10 cellular contexts compared by ENCODE assay signal in the genomic region with DNA sequence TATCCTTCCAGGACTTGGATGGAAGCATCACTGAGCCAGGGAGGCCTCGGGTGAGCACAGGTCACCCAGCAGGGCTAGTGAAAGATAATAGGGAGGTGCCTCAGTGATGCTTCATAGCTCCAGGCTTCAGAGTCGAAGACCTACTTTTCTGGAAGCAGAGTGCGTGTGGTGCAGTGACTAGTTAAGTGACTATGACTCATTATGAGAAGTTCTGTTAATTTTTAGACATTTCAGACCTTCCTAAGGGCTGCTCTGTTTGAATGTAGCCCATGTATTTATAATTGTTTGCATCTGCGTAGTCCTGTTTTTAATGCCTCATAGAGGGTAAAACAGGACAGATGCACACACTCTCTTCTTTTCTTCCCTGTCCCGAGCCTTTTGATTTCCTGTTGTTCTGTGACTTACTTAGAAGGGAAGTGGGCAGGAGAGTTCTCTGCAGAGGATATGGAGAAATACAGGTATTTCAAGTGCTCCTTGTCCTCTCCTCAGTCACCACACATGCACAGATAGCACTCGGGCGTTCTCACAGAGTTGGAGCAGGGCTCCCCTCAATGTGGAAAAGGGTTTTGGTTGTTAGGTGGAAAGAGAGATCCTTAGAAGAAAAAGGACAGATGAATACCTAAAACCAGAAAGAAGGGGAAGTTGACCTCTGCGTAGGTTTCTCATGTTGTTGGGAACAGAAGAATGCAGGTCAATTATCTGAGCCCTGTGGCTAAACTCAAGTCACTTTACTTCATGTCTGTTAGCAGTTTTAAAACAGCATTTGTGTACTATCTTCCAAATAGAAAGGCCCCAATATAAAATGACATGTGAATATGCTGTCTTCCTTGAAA. TPM values are rescaled to one million over a fixed set of nuclear protein-coding genes. Genes with fewer than 3 reads are reported as not detected.
A peak's percentile ranks its signal among the peaks of the same experiment; 100 is the strongest.
DNase-seq lines count a peak whose midpoint lies in the region; ATAC-seq, FAIRE-seq and TF ChIP-seq lines count a peak whose summit lies in the region.
"Had no signal": no experiment of that assay in that cellular context is flagged by ENCODE, and none has a peak within 500 bp of the region (broad histone marks: within the 10 kb centered on the region; RNA-seq: fewer than 3 reads in every experiment).

No MANE protein-coding gene starts in this region.

- SMC1A ChIA-PET in GM12878 (lab: Charles Lee; ENCODE audit: uncharacterized antibody, unreplicated experiment): interaction anchor here (0.6 to 2.8 kb wide), 5 partner anchors 9 to 593 kb away, joined by 3 to 15 read pairs (median 3); no protein-coding TSS in a partner anchor

- no peaks in the 10 kb centered on the region for H4K20me1 ChIP-seq in GM12878 (ENCODE audit: control insufficient read depth, insufficient read depth)

- TF ChIP-seq RAD21 in GM12878 (IDR thresholded peaks at IDR 0.05; ENCODE audit: insufficient read depth, low read depth, low read length): no peak; the same call in 1 of the 2 replicates

- H3K27ac ChIP-seq in GM12878 (ENCODE audit: control insufficient read depth, insufficient read depth) (peak overlapping the region; percentile 98), tibial artery (no peak overlapping the region)
- H3K27ac ChIP-seq: psoas muscle, VCaP had no signal

- H3K4me1 ChIP-seq in GM12878 (ENCODE audit: control insufficient read depth, insufficient read depth, low read length) (peaks cover 17% of the 10 kb centered on the region), tibial artery (peaks cover 0 to 2% (median 0%) of the 10 kb centered on the region in 4 donors)
- H3K4me1 ChIP-seq: psoas muscle had no signal

- 5% methylated on average over 8 of the region's 8 CpGs for WGBS in GM12878 (ENCODE audit: insufficient coverage, insufficient replicate concordance, low lambda C conversion rate, missing lambda C conversion rate)

- TF ChIP-seq CTCF in GM12878 (IDR thresholded peaks at IDR 0.05 in 2 of 3, conservative IDR thresholded peaks at IDR 0.05 in 1 of 3; ENCODE audit: control insufficient read depth in 2 of 3, extremely low read depth in 1 of 3, insufficient read depth in 1 of 3, low read depth in 3 of 3, low read length in 3 of 3) (no peak), osteocyte (IDR thresholded peaks at IDR 0.05) (no peak), tibial artery (IDR thresholded peaks at IDR 0.05) (no peak)

- intact Hi-C loops in GM12878 (cut with micrococcal nuclease; ENCODE audit: unreplicated experiment) (loop anchor here (1.0 to 2.0 kb wide), 3 partner anchors 23 to 57 kb away; partner anchors contain the start of gene RALB), tibial artery (cut with DNase I; ENCODE audit: low total_unique reads) (no loop called here)

- peaks cover 2 to 12% of the 10 kb centered on the region in 2 experiments; a peak in 3 of 4 replicates for H3K36me3 ChIP-seq in GM12878 (ENCODE audit: control insufficient read depth in 2 of 2, insufficient read depth in 2 of 2, low read length in 1 of 2)
- peaks cover 8 to 23% (median 18%) of the 10 kb centered on the region in 3 donors for H3K36me3 ChIP-seq in tibial artery

- peak overlapping the region; percentile 62 for H3K9ac ChIP-seq in GM12878 (ENCODE audit: control insufficient read depth, insufficient read depth, low read length)

- H3K9me3 ChIP-seq in GM12878 (replicated peaks; ENCODE audit: control insufficient read depth, insufficient read depth, low read length) (no peaks in the 10 kb centered on the region), tibial artery (no peaks in the 10 kb centered on the region)
- H3K9me3 ChIP-seq: psoas muscle had no signal

- BruUV-seq in GM12878 (replicated peaks; lab: Mats Ljungman, UMichigan): TSS peak; percentile 43

- no peaks in the 10 kb centered on the region for H3K27me3 Mint-ChIP-seq in osteocyte (ENCODE audit: unreplicated experiment)

- H3K4me1 Mint-ChIP-seq in osteocyte (ENCODE audit: unreplicated experiment): peaks cover 24% of the 10 kb centered on the region

- no peaks in the 10 kb centered on the region; the same call in none of the 2 replicates for H3K79me2 ChIP-seq in GM12878 (ENCODE audit: control insufficient read depth, insufficient read depth, low read length)

- H3K36me3 Mint-ChIP-seq in osteocyte (ENCODE audit: unreplicated experiment): peaks cover 25% of the 10 kb centered on the region

- peak; percentile 98 for ATAC-seq in GM21619 (IDR thresholded peaks at IDR 0.05; ENCODE audit: unreplicated experiment)
- ATAC-seq in GM12878: peak; percentile 98

- TF ChIP-seq EP300 in GM12878 (IDR thresholded peaks at IDR 0.05; ENCODE audit: borderline replicate concordance in 1 of 2, control insufficient read depth in 1 of 2, low read depth in 2 of 2, low read length in 2 of 2): peak; percentile 78 to 92

- H2AFZ ChIP-seq in GM12878 (ENCODE audit: control insufficient read depth, low read depth, low read length): peak overlapping the region; percentile 71

- RAD21 ChIA-PET in GM12878 (lab: Charles Lee; ENCODE audit: unreplicated experiment): interaction anchor here (0.7 to 4.2 kb wide), 6 partner anchors 22 to 55 kb away, joined by 3 to 23 read pairs (median 4); partner anchors contain the start of gene RALB

- H3K27me3 ChIP-seq in GM12878 (replicated peaks in 1 of 2; ENCODE audit: control insufficient read depth in 2 of 2, insufficient read depth in 2 of 2, low read length in 1 of 2) (no peaks in the 10 kb centered on the region), tibial artery (no peaks in the 10 kb centered on the region)

- H3K4me2 ChIP-seq in GM12878 (ENCODE audit: control insufficient read depth, insufficient read depth): peak overlapping the region; percentile 85

- peak overlapping the region; percentile 42 for H3K4me3 ChIP-seq in GM12878
- H3K4me3 ChIP-seq in tibial artery: no peak overlapping the region
- H3K4me3 ChIP-seq: psoas muscle had no signal

- H3K27ac Mint-ChIP-seq in osteocyte (ENCODE audit: unreplicated experiment): peak overlapping the region; percentile 76

- H3K4me3 Mint-ChIP-seq in osteocyte (ENCODE audit: unreplicated experiment): no peak overlapping the region

- in situ Hi-C loops in GM12878 (cut with MboI): no loop called here

- DNase-seq in GM12891 (ENCODE audit: insufficient read length, low spot score) (peak; percentile 39), HT1080 (ENCODE audit: low read depth) (peak; percentile 91), GM12878 (ENCODE audit: low read depth, low spot score) (peak; percentile 80), osteocyte (ENCODE audit: extremely low spot score, unreplicated experiment) (no peak), tibial artery (no peak), Ammon's horn (ENCODE audit: low spot score) (no peak), NCI-H510A (lab: John Stamatoyannopoulos, UW) (no peak)
- DNase-seq: psoas muscle had no signal

- POLR2A ChIA-PET in GM12878 (lab: Charles Lee): no interaction called here

- no peaks in the 10 kb centered on the region for H3K9me3 Mint-ChIP-seq in osteocyte (ENCODE audit: unreplicated experiment)

- FAIRE-seq in GM12891 (lab: Jason Lieb, UNC) (peak; percentile 80), GM12878 (lab: Jason Lieb, UNC) (peak; percentile 95)

- CTCF ChIA-PET in GM12878 (lab: Yijun Ruan, JAX): interaction anchor here (1.0 to 1.6 kb wide), 3 partner anchors 26 to 111 kb away, joined by 3 to 7 read pairs (median 5); no protein-coding TSS in a partner anchor

- TF ChIP-seq POLR2A in GM12891 (IDR thresholded peaks at IDR 0.05; ENCODE audit: low read depth, low read length): peak; percentile 62; the same call in 1 of the 2 replicates
- TF ChIP-seq POLR2A in GM12878 (IDR thresholded peaks at IDR 0.05; ENCODE audit: low read depth, low read length): peak; percentile 58

RNA-seq across cellular contexts. Expression of gene RALB, which starts 34.7 kb away (rescaled TPM):
- 48.0 TPM for polyA plus RNA-seq in GM12891 (2012; ENCODE audit: low read depth, missing spikeins)
- 48.3 and 57.6 TPM in 2 replicates for total RNA-seq in HT1080 (2014; rRNA removed; shearing (Covaris generic))
- polyA plus RNA-seq in HT1080 (2015; cell fraction: cytosol; rRNA removed): 78.0 and 89.8 TPM in 2 replicates
- 28.3 and 34.4 TPM in 2 replicates for polyA plus RNA-seq in HT1080 (2015; cell fraction: nucleus; rRNA removed)
- total RNA-seq in GM12878 (2013; cell fraction: nucleolus; rRNA removed): 11.1 and 12.0 TPM in 2 replicates
- total RNA-seq in GM12878 (2014; rRNA removed) (21.3 and 26.6 TPM in 2 replicates), GM12878 (2014; rRNA removed; fragmentation: Illumina TruSeq; extraction: Trizol) (23.5 and 24.7 TPM in 2 replicates), GM12878 (2021) (21.7 and 22.5 TPM in 2 replicates), osteocyte (25.4 and 26.7 TPM in 2 replicates)
- 25.6 TPM for polyA plus RNA-seq in GM12878 (2011; ENCODE audit: low read depth)
- polyA plus RNA-seq in GM12878 (2011; rRNA removed) (39.9 and 58.5 TPM in 2 replicates), GM12878 (2014; fragmentation: Illumina TruSeq; extraction: Trizol) (36.6 and 40.7 TPM in 2 replicates), GM12878 (2014; fragmentation: Nextera tagmentation; extraction: Ambion mirVana) (10 to 100 TPM in 1 of 2 experiments, 1 to 10 TPM in 1; 8.3 to 15.9 TPM), GM12878 (2014; rRNA removed) (18.6 and 23.6 TPM in 2 replicates), GM12878 (2016; fragmentation: Nextera tagmentation; extraction: Ambion mirVana) (10 to 100 TPM; 47.6 to 54.0 TPM)
- 23.2 and 27.7 TPM in 2 replicates for polyA plus RNA-seq in GM12878 (2011; cell fraction: cytosol; rRNA removed)
- polyA plus RNA-seq in GM12878 (2011; cell fraction: nucleus; rRNA removed): 12.5 and 12.6 TPM in 2 replicates
- polyA plus RNA-seq in GM12878 (2012): 33.2 and 42.0 TPM in 2 replicates
- polyA minus RNA-seq in GM12878 (2011; rRNA and poly(A)+ RNA removed): 14.6 and 17.8 TPM in 2 replicates
- 7.1 and 10.8 TPM in 2 replicates for polyA minus RNA-seq in GM12878 (2011; cell fraction: cytosol; rRNA and poly(A)+ RNA removed)
- polyA minus RNA-seq in GM12878 (2011; cell fraction: nucleus; rRNA and poly(A)+ RNA removed): 3.9 and 6.3 TPM in 2 replicates

RNA-seq across cellular contexts. Expression of gene INHBB, which starts 58.5 kb away (rescaled TPM):
- not detected for polyA plus RNA-seq in GM12891 (2012; ENCODE audit: low read depth, missing spikeins)
- total RNA-seq in HT1080 (2014; rRNA removed; shearing (Covaris generic)): 1.8 and 2.2 TPM in 2 replicates
- 2.9 and 3.2 TPM in 2 replicates for polyA plus RNA-seq in HT1080 (2015; cell fraction: cytosol; rRNA removed)
- polyA plus RNA-seq in HT1080 (2015; cell fraction: nucleus; rRNA removed): 3.2 and 4.9 TPM in 2 replicates
- not detected in 2 replicates for total RNA-seq in GM12878 (2013; cell fraction: nucleolus; rRNA removed)
- total RNA-seq in GM12878 (2014; rRNA removed): not detected in 2 replicates
- not detected in 2 replicates for total RNA-seq in GM12878 (2014; rRNA removed; fragmentation: Illumina TruSeq; extraction: Trizol)
- total RNA-seq in GM12878 (2021): 0.05 and 0.11 TPM in 2 replicates
- polyA plus RNA-seq in GM12878 (2011; ENCODE audit: low read depth): not detected
- polyA plus RNA-seq in GM12878 (2011; rRNA removed): not detected in 2 replicates
- not detected in 2 replicates for polyA plus RNA-seq in GM12878 (2011; cell fraction: cytosol; rRNA removed)
- not detected in 2 replicates for polyA plus RNA-seq in GM12878 (2011; cell fraction: nucleus; rRNA removed)
- not detected in 2 replicates for polyA plus RNA-seq in GM12878 (2012)
- not detected in 2 replicates for polyA plus RNA-seq in GM12878 (2014; fragmentation: Illumina TruSeq; extraction: Trizol)
- polyA plus RNA-seq in GM12878 (2014; fragmentation: Nextera tagmentation; extraction: Ambion mirVana): not detected
- not detected in 2 replicates for polyA plus RNA-seq in GM12878 (2014; rRNA removed)
- polyA plus RNA-seq in GM12878 (2016; fragmentation: Nextera tagmentation; extraction: Ambion mirVana): not detected
- polyA minus RNA-seq in GM12878 (2011; rRNA and poly(A)+ RNA removed): not detected in 2 replicates
- polyA minus RNA-seq in GM12878 (2011; cell fraction: cytosol; rRNA and poly(A)+ RNA removed): not detected in 2 replicates
- not detected in 2 replicates for polyA minus RNA-seq in GM12878 (2011; cell fraction: nucleus; rRNA and poly(A)+ RNA removed)
- total RNA-seq in osteocyte: 0.50 and 0.62 TPM in 2 replicates

Comparison
In these comparisons a context has a peak if more than half of its experiments do, and no peak if none do; other contexts are left out.
1. DNase-seq: peak in GM12891 (single experiment), HT1080 (single experiment) and GM12878 (single experiment); none in osteocyte (single experiment), tibial artery (0 of 2), Ammon's horn (single experiment) and NCI-H510A (single experiment).